In genomic region chr6:31739639-31740396, GRCh38 we compare ENCODE assay signal across 1 cellular context.
TF ChIP-seq lines count a peak whose summit lies in the region.

Gene MSH5 (plus strand): TSS chr6:31740005. CDS start chr6:31740467, 462 bp downstream.

TF ChIP-seq in SK-N-SH, 30 proteins besides CTCF, POLR2A, EP300 and RAD21 (continued from another document):
- TF ChIP-seq REST (IDR thresholded peaks at IDR 0.05; ENCODE audit: low read depth, low read length): 0 out of 2 replicates have a peak, but pooled peaks have one; percentile 40
- TF ChIP-seq IRF3 (IDR thresholded peaks at IDR 0.05; ENCODE audit: low read depth, low read length): peak; percentile 63
- no peak for TF ChIP-seq FOXJ3 (CRISPR knock-in tag; IDR thresholded peaks at IDR 0.05)
- peak; percentile 78 for TF ChIP-seq NRF1 (IDR thresholded peaks at IDR 0.05; ENCODE audit: low read depth, low read length)
- TF ChIP-seq TEAD4 (IDR thresholded peaks at IDR 0.05; ENCODE audit: borderline replicate concordance, insufficient read depth): 0 out of 2 replicates have a peak, but pooled peaks have one; percentile 11
- TF ChIP-seq SMC3 (IDR thresholded peaks at IDR 0.05; ENCODE audit: low read depth, low read length): no peak
- TF ChIP-seq MEF2A (IDR thresholded peaks at IDR 0.05; ENCODE audit: borderline replicate concordance, low read depth): no peak
- TF ChIP-seq JUND (IDR thresholded peaks at IDR 0.05): no peak
- TF ChIP-seq GABPA (IDR thresholded peaks at IDR 0.05; ENCODE audit: low read depth): no peak; the same call in 1 of the 2 replicates
